14 cellular contexts compared by ENCODE assay signal in genomic region chr7:36191292-36191920, GRCh38. TPM values are rescaled to one million over a fixed set of nuclear protein-coding genes. Genes with fewer than 3 reads are reported as not detected.
DNase-seq lines count a peak whose midpoint lies in the region; ATAC-seq and TF ChIP-seq lines count a peak whose summit lies in the region.
"Had no signal": no experiment of that assay in that cellular context is flagged by ENCODE, and none has a peak within 500 bp of the region (broad histone marks: within the 10 kb centered on the region; RNA-seq: fewer than 3 reads in every experiment).

No MANE protein-coding gene starts in this region.

- H4K20me1 ChIP-seq in BLaER1 = no peaks in the 10 kb centered on the region

- H3K9me3 Mint-ChIP-seq in nephron progenitor cell = peaks cover 6% of the 10 kb centered on the region
- H3K9me3 Mint-ChIP-seq: activated CD4-positive, alpha-beta memory T cell treated with anti-CD3 and anti-CD28 coated beads for 36 hours had no signal

- peak overlapping the region; percentile 71 for H3K9ac ChIP-seq in BLaER1

- in situ Hi-C loops in Panc1 (cut with HindIII; ENCODE audit: low pct_unique_long_range_greater_than_20kb, low sequenced_read_pairs) = no loop called here

- peak overlapping the region; percentile 78 for H3K4me2 ChIP-seq in BLaER1

- H3K4me3 Mint-ChIP-seq in nephron progenitor cell = no peak overlapping the region
- H3K4me3 Mint-ChIP-seq: activated CD4-positive, alpha-beta memory T cell treated with anti-CD3 and anti-CD28 coated beads for 36 hours; activated naive CD8-positive, alpha-beta T cell had no signal

- TF ChIP-seq CTCF in Panc1 (IDR thresholded peaks at IDR 0.05) (no peak), nephron progenitor cell (IDR thresholded peaks at IDR 0.05) (no peak)

- intact Hi-C loops in Panc1 (cut with micrococcal nuclease; ENCODE audit: unreplicated experiment) = no loop called here

- peaks cover 60% of the 10 kb centered on the region for H3K4me1 ChIP-seq in BLaER1
- H3K4me1 ChIP-seq in Panc1 (ENCODE audit: control insufficient read depth, insufficient read depth, low read length) = peaks cover 42% of the 10 kb centered on the region

- BruUV-seq in Panc1 (replicated peaks; lab: Mats Ljungman, UMichigan) = no TSS peak

- H3K27me3 ChIP-seq in BLaER1 = no peaks in the 10 kb centered on the region
- H3K27me3 ChIP-seq in Panc1 (ENCODE audit: control insufficient read depth, insufficient read depth, low read length) = no peaks in the 10 kb centered on the region

- H3K27ac Mint-ChIP-seq in nephron progenitor cell = peak overlapping the region; percentile 62
- H3K27ac Mint-ChIP-seq: activated CD4-positive, alpha-beta memory T cell treated with anti-CD3 and anti-CD28 coated beads for 36 hours; activated naive CD8-positive, alpha-beta T cell had no signal

- POLR2A ChIA-PET in Panc1 (lab: Charles Lee) = no interaction called here

- CTCF ChIA-PET in Panc1 (lab: Charles Lee) = no interaction called here

- no peaks in the 10 kb centered on the region for H3K27me3 Mint-ChIP-seq in nephron progenitor cell (ENCODE audit: low read depth, poor library complexity)
- H3K27me3 Mint-ChIP-seq: activated CD4-positive, alpha-beta memory T cell treated with anti-CD3 and anti-CD28 coated beads for 36 hours; activated naive CD8-positive, alpha-beta T cell had no signal

- DNase-seq in HCEC 1CT (peak; percentile 32), Panc1 (ENCODE audit: low read depth, low spot score) (no peak), nephron progenitor cell (no peak), NCI-H2081 (lab: John Stamatoyannopoulos, UW) (no peak), retina (no peak), putamen (ENCODE audit: low spot score) (no peak)
- DNase-seq: activated CD4-positive, alpha-beta memory T cell treated with anti-CD3 and anti-CD28 coated beads for 36 hours; NCI-H226 had no signal

- no peak for ATAC-seq in Panc1
- ATAC-seq in GM19395 (IDR thresholded peaks at IDR 0.05; ENCODE audit: unreplicated experiment) = no peak
- ATAC-seq: HCT116, SK-N-SH treated with all-trans-retinoic acid at 6 μM for 48 hours had no signal

- H3K36me3 Mint-ChIP-seq in nephron progenitor cell (ENCODE audit: low read depth) = peaks cover 7% of the 10 kb centered on the region
- H3K36me3 Mint-ChIP-seq: activated CD4-positive, alpha-beta memory T cell treated with anti-CD3 and anti-CD28 coated beads for 36 hours; activated naive CD8-positive, alpha-beta T cell had no signal

- H3K4me1 Mint-ChIP-seq in nephron progenitor cell = peaks cover 36% of the 10 kb centered on the region

- peak overlapping the region; percentile 82 for H3K27ac ChIP-seq in BLaER1
- H3K27ac ChIP-seq in Panc1 (ENCODE audit: low read length) = peak overlapping the region; percentile 36; the same call in 1 of the 2 replicates
- H3K27ac ChIP-seq: epithelial cell of prostate had no signal

- H3K4me3 ChIP-seq in BLaER1 (no peak overlapping the region), Panc1 (ENCODE audit: low read depth in 2 of 2, low read length in 2 of 2) (no peak overlapping the region)

- H3K36me3 ChIP-seq in BLaER1 (no peaks in the 10 kb centered on the region), Panc1 (ENCODE audit: control insufficient read depth, insufficient read depth, low read length) (no peaks in the 10 kb centered on the region)

- H3K9me3 ChIP-seq in BLaER1 = peaks cover 7% of the 10 kb centered on the region
- no peaks in the 10 kb centered on the region for H3K9me3 ChIP-seq in Panc1 (ENCODE audit: control insufficient read depth, insufficient read depth, low read depth, low read length)

RNA-seq across cellular contexts. Expression of gene EEPD1, which starts 38.4 kb away (rescaled TPM):
- 48.0 TPM for total RNA-seq in Panc1 (2021; ENCODE audit: unreplicated experiment)
- polyA plus RNA-seq in Panc1 (2012; ENCODE audit: insufficient read length) = 87.5 TPM
